9 cellular contexts compared by ENCODE assay signal in the genomic region with DNA sequence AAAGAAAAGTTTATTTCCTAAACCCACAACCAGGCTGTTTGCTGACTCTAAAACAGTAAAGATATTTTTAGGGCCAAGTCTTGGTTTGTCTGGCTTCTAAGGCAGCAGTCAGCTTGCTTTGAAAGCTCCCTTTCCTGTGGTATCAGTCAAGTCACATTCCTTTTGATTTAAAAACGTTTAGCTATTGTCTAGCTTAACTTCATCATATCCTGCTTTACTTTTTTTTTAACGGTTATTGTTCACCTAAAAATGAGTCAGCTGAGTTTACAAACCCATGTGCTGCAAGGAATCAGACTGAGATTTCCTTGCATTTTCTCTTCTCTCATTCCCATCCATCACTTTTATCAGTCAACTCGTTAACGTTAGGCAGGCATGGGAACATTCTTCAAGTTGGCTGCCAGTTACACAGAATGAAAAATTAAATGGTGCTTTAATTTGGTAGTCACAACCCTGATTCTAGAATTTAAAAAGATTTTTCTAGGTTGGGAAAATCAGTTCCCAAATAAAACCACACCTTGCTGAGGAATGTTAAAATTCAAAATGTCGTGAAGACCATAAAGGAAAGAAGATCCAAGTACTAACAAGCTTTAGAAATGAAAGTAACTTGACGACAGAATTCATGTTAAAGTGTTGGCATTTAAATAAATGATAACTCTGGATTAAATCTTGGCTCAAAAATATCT. TPM values are rescaled to one million over a fixed set of nuclear protein-coding genes. Genes with fewer than 3 reads are reported as not detected.
A peak's percentile ranks its signal among the peaks of the same experiment; 100 is the strongest.
DNase-seq lines count a peak whose midpoint lies in the region; ATAC-seq and TF ChIP-seq lines count a peak whose summit lies in the region.
"Had no signal": no experiment of that assay in that cellular context is flagged by ENCODE, and none has a peak within 500 bp of the region (broad histone marks: within the 10 kb centered on the region; RNA-seq: fewer than 3 reads in every experiment).

No MANE protein-coding gene starts in this region.

- peak in 1 of 2 experiments; percentile 87; a peak in 2 of 4 replicates for TF ChIP-seq EP300 in SK-N-SH (IDR thresholded peaks at IDR 0.05; ENCODE audit: borderline replicate concordance in 1 of 2, low read depth in 1 of 2, low read length in 1 of 2)

- H2AFZ ChIP-seq in SK-N-SH (ENCODE audit: low read depth) = no peak overlapping the region

- peaks cover 15 to 25% of the 10 kb centered on the region in 2 experiments; a peak in 3 of 4 replicates for H3K4me1 ChIP-seq in SK-N-SH (ENCODE audit: control insufficient read depth in 1 of 2, insufficient read depth in 2 of 2, low read depth in 1 of 2, low read length in 1 of 2)
- H3K4me1 ChIP-seq in esophagus squamous epithelium = peaks cover 9 to 73% (median 48%) of the 10 kb centered on the region in 3 donors
- peaks cover 20% of the 10 kb centered on the region for H3K4me1 ChIP-seq in prostate gland (replicated peaks)

- CTCF ChIA-PET in SK-N-SH (lab: Yijun Ruan, JAX) = interaction anchor here (1.1 to 1.8 kb wide), 2 partner anchors 9 to 651 kb away, joined by 3 to 6 read pairs; no protein-coding TSS in a partner anchor

- no peaks in the 10 kb centered on the region for H4K20me1 ChIP-seq in SK-N-SH (ENCODE audit: insufficient read depth)

- ATAC-seq in GM19455 (IDR thresholded peaks at IDR 0.05; ENCODE audit: unreplicated experiment) (no peak), HG02588 (IDR thresholded peaks at IDR 0.05; ENCODE audit: unreplicated experiment) (no peak)
- ATAC-seq: HCT116 had no signal

- peak overlapping the region; percentile 43 to 85; a peak in 3 of 4 replicates for H3K27ac ChIP-seq in SK-N-SH (ENCODE audit: low read depth in 2 of 2, low read length in 1 of 2)
- peak overlapping the region; percentile 64 to 76 (median 68) for H3K27ac ChIP-seq in esophagus squamous epithelium
- H3K27ac ChIP-seq in prostate gland = peak overlapping the region; percentile 30 to 47

- peak overlapping the region; percentile 49; the same call in 1 of the 2 replicates for H3K9ac ChIP-seq in SK-N-SH

- 22% methylated on average over 6 of the region's 6 CpGs for WGBS in SK-N-SH (ENCODE audit: low lambda C conversion rate)
- 3 to 7% methylated on average over 6 of the region's 6 CpGs for WGBS in esophagus squamous epithelium, 2 donors
- 14% methylated on average over 6 of the region's 6 CpGs for WGBS in prostate gland

- TF ChIP-seq CTCF in SK-N-SH (IDR thresholded peaks at IDR 0.05) (no peak), esophagus squamous epithelium (IDR thresholded peaks at IDR 0.05) (no peak), prostate gland (IDR thresholded peaks at IDR 0.05) (no peak)

- H3K9me2 ChIP-seq in SK-N-SH = no peaks in the 10 kb centered on the region

- no peaks in the 10 kb centered on the region for H3K9me3 ChIP-seq in SK-N-SH
- H3K9me3 ChIP-seq in esophagus squamous epithelium = no peaks in the 10 kb centered on the region
- H3K9me3 ChIP-seq in prostate gland = no peaks in the 10 kb centered on the region

- intact Hi-C loops in esophagus squamous epithelium (cut with DNase I) (no loop called here), prostate gland (cut with DNase I) (loop anchor here (5.0 kb wide), 1 partner anchor 44 kb away; the partner anchor contains the start of gene ELOVL5)

- no peaks in the 10 kb centered on the region for H3K27me3 ChIP-seq in SK-N-SH (ENCODE audit: insufficient read depth)
- no peaks in the 10 kb centered on the region for H3K27me3 ChIP-seq in esophagus squamous epithelium
- H3K27me3 ChIP-seq in prostate gland (replicated peaks; ENCODE audit: insufficient read depth) = no peaks in the 10 kb centered on the region

- POLR2A ChIA-PET in SK-N-SH (lab: Yijun Ruan, JAX) = interaction anchor here (1.5 kb wide), 1 partner anchor 57 kb away, joined by 4 read pairs; no protein-coding TSS in a partner anchor

- peak; percentile 79 for DNase-seq in EL
- DNase-seq in SK-N-SH = no peak
- no peak for DNase-seq in esophagus squamous epithelium (lab: John Stamatoyannopoulos, UW)
- no peak for DNase-seq in prostate gland (ENCODE audit: low spot score)
- no peak for DNase-seq in activated effector memory CD4-positive, alpha-beta T cell treated with Interleukin-2 at 50 U/mL for 16 hours
- DNase-seq in DMS153 treated with DMSO at 0.1 percent for 48 hours (lab: John Stamatoyannopoulos, UW; ENCODE audit: unreplicated experiment) = no peak

- peaks cover 71% of the 10 kb centered on the region for H3K79me2 ChIP-seq in SK-N-SH (ENCODE audit: insufficient read depth)

- peak overlapping the region; percentile 59 for H3K4me2 ChIP-seq in SK-N-SH

- TF ChIP-seq POLR2A in esophagus squamous epithelium (IDR thresholded peaks at IDR 0.05) (no peak), prostate gland (IDR thresholded peaks at IDR 0.05) (peak; percentile 22)

- H3K36me3 ChIP-seq in SK-N-SH (replicated peaks in 1 of 2; ENCODE audit: control insufficient read depth in 1 of 2, insufficient read depth in 2 of 2, low read length in 1 of 2) (no peaks in the 10 kb centered on the region), esophagus squamous epithelium (no peaks in the 10 kb centered on the region), prostate gland (no peaks in the 10 kb centered on the region)

- no peak for TF ChIP-seq RAD21 in SK-N-SH (IDR thresholded peaks at IDR 0.05; ENCODE audit: low read length)

- peaks cover 18% of the 10 kb centered on the region for H3F3A ChIP-seq in SK-N-SH (replicated peaks; ENCODE audit: insufficient read depth)

- peak overlapping the region; percentile 14 to 25; a peak in 2 of 4 replicates for H3K4me3 ChIP-seq in SK-N-SH (ENCODE audit: low read depth in 2 of 2, low read length in 1 of 2)
- H3K4me3 ChIP-seq in esophagus squamous epithelium = peak overlapping the region in 1 of 4 donors; percentile 33
- H3K4me3 ChIP-seq in prostate gland = no peak overlapping the region

TF ChIP-seq in SK-N-SH, 30 proteins besides CTCF, POLR2A, EP300 and RAD21 (continues in another document):
- peak; percentile 77 for TF ChIP-seq FOXM1 (IDR thresholded peaks at IDR 0.05; ENCODE audit: low read depth)
- peak; percentile 81 for TF ChIP-seq TCF12 (IDR thresholded peaks at IDR 0.05)
- no peak for TF ChIP-seq YY1 (IDR thresholded peaks at IDR 0.05; ENCODE audit: low read depth)
- no peak for TF ChIP-seq EZH2phosphoT487 (IDR thresholded peaks at IDR 0.05; ENCODE audit: borderline replicate concordance, low read depth)
- peak; percentile 55; the same call in 1 of the 2 replicates for TF ChIP-seq SIN3A (IDR thresholded peaks at IDR 0.05; ENCODE audit: borderline replicate concordance, low read depth, low read length)
- peak; percentile 36; the same call in 1 of the 2 replicates for TF ChIP-seq TEAD4 (IDR thresholded peaks at IDR 0.05; ENCODE audit: borderline replicate concordance, insufficient read depth)
- no peak for TF ChIP-seq IRF3 (IDR thresholded peaks at IDR 0.05; ENCODE audit: low read depth, low read length)
- no peak for TF ChIP-seq GATA2 (CRISPR knock-in tag; IDR thresholded peaks at IDR 0.05)
- TF ChIP-seq ZBTB33 (IDR thresholded peaks at IDR 0.05; ENCODE audit: borderline replicate concordance, low read depth) = no peak
- TF ChIP-seq RXRA (IDR thresholded peaks at IDR 0.05; ENCODE audit: borderline replicate concordance, low read depth) = peak; percentile 34; the same call in 1 of the 2 replicates
- no peak for TF ChIP-seq RFX5 (IDR thresholded peaks at IDR 0.05; ENCODE audit: low read length)
- TF ChIP-seq NFIC (IDR thresholded peaks at IDR 0.05; ENCODE audit: borderline replicate concordance) = no peak
- 0 out of 2 replicates have a peak, but pooled peaks have one; percentile 20 for TF ChIP-seq TAF1 (IDR thresholded peaks at IDR 0.05; ENCODE audit: borderline replicate concordance, low read depth, low read length)
- no peak for TF ChIP-seq RCOR1 (IDR thresholded peaks at IDR 0.05; ENCODE audit: low read length)
- no peak for TF ChIP-seq NRF1 (IDR thresholded peaks at IDR 0.05; ENCODE audit: low read depth, low read length)
- TF ChIP-seq CHD2 (IDR thresholded peaks at IDR 0.05; ENCODE audit: low read length, partially characterized antibody) = no peak
- TF ChIP-seq SMC3 (IDR thresholded peaks at IDR 0.05; ENCODE audit: low read depth, low read length) = no peak

RNA-seq across cellular contexts. Expression of gene ELOVL5, which starts 45.9 kb away (rescaled TPM):
- polyA plus RNA-seq in SK-N-SH (2012; rRNA removed) = 31.9 and 46.4 TPM in 2 replicates
- 35.2 and 38.0 TPM in 2 replicates for polyA plus RNA-seq in SK-N-SH (2012; cell fraction: cytosol; rRNA removed)
- polyA plus RNA-seq in SK-N-SH (2012; cell fraction: nucleus; rRNA removed) = 21.5 and 37.4 TPM in 2 replicates
- 10 to 100 TPM; 12.4 to 50.0 (median 33.2) TPM for total RNA-seq in esophagus squamous epithelium
- total RNA-seq in prostate gland = 100 to 1,000 TPM; 193 to 353 TPM

Comparison
In these comparisons a context has a peak if more than half of its experiments do, and no peak if none do; other contexts are left out.
1. H3K4me3 ChIP-seq: peak in SK-N-SH (2 of 2); none in prostate gland (0 of 2).
2. Peak in every context shown above with its lines, with median percentiles within 50 percentile points of each other: H3K27ac ChIP-seq.